In genomic region chr6:37017606-37018005, GRCh38 we compare ENCODE assay signal across 10 cellular contexts. TPM values are rescaled to one million over a fixed set of nuclear protein-coding genes. Genes with fewer than 3 reads are reported as not detected.
DNase-seq lines count a peak whose midpoint lies in the region; ATAC-seq and TF ChIP-seq lines count a peak whose summit lies in the region.
"Had no signal": no experiment of that assay in that cellular context is flagged by ENCODE, and none has a peak within 500 bp of the region (broad histone marks: within the 10 kb centered on the region; RNA-seq: fewer than 3 reads in every experiment).

No MANE protein-coding gene starts in this region.

- H3K27ac ChIP-seq in OCI-LY1 (ENCODE audit: low read depth, low read length, poor library complexity, severe bottlenecking) (no peak overlapping the region), skeletal muscle tissue (ENCODE audit: low read depth, low read length) (no peak overlapping the region)

- H3K27ac Mint-ChIP-seq in endothelial cell (ENCODE audit: unreplicated experiment), result peak overlapping the region; percentile 28

- no peaks in the 10 kb centered on the region for H3K36me3 ChIP-seq in OCI-LY1 (ENCODE audit: insufficient read depth, low read length)
- no peaks in the 10 kb centered on the region for H3K36me3 ChIP-seq in skeletal muscle tissue (ENCODE audit: control insufficient read depth in 3 of 3, insufficient read depth in 3 of 3, low read length in 3 of 3)
- H3K36me3 ChIP-seq: pancreas had no signal

- H3K4me3 ChIP-seq in OCI-LY1 (ENCODE audit: low read depth, low read length, poor library complexity, severe bottlenecking) (no peak overlapping the region), skeletal muscle tissue (ENCODE audit: low read length in 3 of 3) (no peak overlapping the region)
- H3K4me3 ChIP-seq: pancreas had no signal

- TF ChIP-seq CTCF in OCI-LY1 (IDR thresholded peaks at IDR 0.05; ENCODE audit: low read length), result no peak
- no peak for TF ChIP-seq CTCF in endothelial cell (IDR thresholded peaks at IDR 0.05; ENCODE audit: unreplicated experiment)

- no peak overlapping the region for H3K4me2 ChIP-seq in OCI-LY1 (ENCODE audit: low read length)

- peaks cover 10% of the 10 kb centered on the region for H3K27me3 Mint-ChIP-seq in endothelial cell (ENCODE audit: unreplicated experiment)

- H3K9me2 ChIP-seq in OCI-LY1 (ENCODE audit: low read depth, low read length), result no peaks in the 10 kb centered on the region

- no peaks in the 10 kb centered on the region for H3F3A ChIP-seq in OCI-LY1 (ENCODE audit: insufficient read depth, low read length)

- no peak for ATAC-seq in HG03571 (IDR thresholded peaks at IDR 0.05; ENCODE audit: unreplicated experiment)

- H3K4me1 Mint-ChIP-seq in endothelial cell (ENCODE audit: unreplicated experiment), result peaks cover 2% of the 10 kb centered on the region

- H3K27me3 ChIP-seq in OCI-LY1 (ENCODE audit: insufficient read depth, low read length), result no peaks in the 10 kb centered on the region
- no peaks in the 10 kb centered on the region for H3K27me3 ChIP-seq in skeletal muscle tissue (ENCODE audit: control insufficient read depth in 3 of 3, insufficient read depth in 3 of 3, low read length in 3 of 3)
- H3K27me3 ChIP-seq: pancreas had no signal

- peak; percentile 72 for DNase-seq in NCI-H2171 (lab: John Stamatoyannopoulos, UW)
- no peak for DNase-seq in NCI-H2171 treated with DMSO at 0.1 percent for 48 hours (lab: John Stamatoyannopoulos, UW)
- no peak for DNase-seq in endothelial cell (ENCODE audit: low spot score)
- DNase-seq in NCI-H82 (lab: John Stamatoyannopoulos, UW), result no peak
- no peak for DNase-seq in dedifferentiated amniotic fluid mesenchymal stem cell (ENCODE audit: extremely low spot score)

- no peaks in the 10 kb centered on the region for H3K79me2 ChIP-seq in OCI-LY1 (ENCODE audit: insufficient read depth, low read length)

- no peaks in the 10 kb centered on the region for H4K20me1 ChIP-seq in OCI-LY1 (ENCODE audit: insufficient read depth, low read length)

- peak overlapping the region; percentile 2; the same call in 1 of the 2 replicates for H3K9ac ChIP-seq in OCI-LY1 (ENCODE audit: low read length)
- peak overlapping the region in 2 of 3 donors; percentile 46 to 63 for H3K9ac ChIP-seq in skeletal muscle tissue (ENCODE audit: low read depth in 1 of 3, low read length in 3 of 3)

- no peaks in the 10 kb centered on the region for H3K9me3 Mint-ChIP-seq in endothelial cell (ENCODE audit: unreplicated experiment)

- no peak overlapping the region for H3K4me3 Mint-ChIP-seq in endothelial cell (ENCODE audit: unreplicated experiment)

- H3K36me3 Mint-ChIP-seq in endothelial cell (ENCODE audit: low read depth, unreplicated experiment), result no peaks in the 10 kb centered on the region

- H3K4me1 ChIP-seq in OCI-LY1 (ENCODE audit: insufficient read depth, low read length, severe bottlenecking) (peaks cover 12% of the 10 kb centered on the region), skeletal muscle tissue (ENCODE audit: control insufficient read depth in 3 of 3, insufficient read depth in 3 of 3, low read length in 3 of 3) (peaks cover 12 to 16% (median 13%) of the 10 kb centered on the region in 3 donors)

- H2AFZ ChIP-seq in OCI-LY1 (ENCODE audit: low read length), result no peak overlapping the region

- H3K9me3 ChIP-seq in OCI-LY1 (ENCODE audit: low read length) (no peaks in the 10 kb centered on the region), skeletal muscle tissue (ENCODE audit: control insufficient read depth in 3 of 3, low read length in 3 of 3) (no peaks in the 10 kb centered on the region)
- H3K9me3 ChIP-seq: pancreas had no signal

RNA-seq across cellular contexts. Expression of gene FGD2, which starts 12.2 kb away (rescaled TPM):
- total RNA-seq in endothelial cell (ENCODE audit: unreplicated experiment) (0.10 TPM), skeletal muscle tissue (7.3 TPM)
- total RNA-seq: RPMI7951 had no signal

RNA-seq across cellular contexts. Expression of gene MTCH1, which starts 31.6 kb away (rescaled TPM):
- total RNA-seq in endothelial cell (ENCODE audit: unreplicated experiment), result 304 TPM
- total RNA-seq in skeletal muscle tissue, result 116 TPM
